ENCODE assay signal across 15 cellular contexts in the genomic region with DNA sequence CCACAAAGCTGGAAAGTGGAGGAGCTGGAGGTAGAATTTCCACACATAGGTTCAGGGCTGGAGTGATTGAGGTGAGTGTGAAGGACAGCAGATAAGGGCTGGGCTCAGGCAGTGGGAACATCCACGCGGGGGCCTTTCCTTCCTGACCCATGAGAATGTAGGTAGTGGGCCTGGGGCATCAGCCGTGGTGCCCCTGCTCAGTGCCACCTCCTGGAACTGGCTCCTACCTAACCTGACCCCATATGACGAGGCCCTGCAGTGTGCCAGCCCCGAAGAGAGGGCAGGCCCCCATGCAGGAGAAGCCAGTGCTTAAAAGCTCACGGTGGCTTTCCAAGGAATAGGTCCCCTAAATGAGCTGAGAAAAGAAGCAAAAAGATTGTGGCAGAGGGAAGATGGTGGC.
"Had no signal": no experiment of that assay in that cellular context is flagged by ENCODE, and none has a peak within 500 bp of the region (broad histone marks: within the 10 kb centered on the region; RNA-seq: fewer than 3 reads in every experiment).

No MANE protein-coding gene starts in this region.

- H3K27ac ChIP-seq: foreskin keratinocyte, hepatocyte, tibial artery had no signal

- H3K4me3 ChIP-seq: hepatocyte, tibial artery had no signal

- H3K4me1 Mint-ChIP-seq: natural killer cell had no signal

- H3K9me3 ChIP-seq: tibial artery had no signal

- H3K4me1 ChIP-seq: foreskin keratinocyte, tibial artery had no signal

- H3K36me3 Mint-ChIP-seq: natural killer cell had no signal

- H3K9me3 Mint-ChIP-seq: dendritic cell treated with granulocyte-macrophage colony-stimulating factor and Interleukin-4, amounts not matched to agents 40 ng/mL and 50 ng/mL, for 4 days; natural killer cell; neural crest cell had no signal

- H3K27me3 ChIP-seq: foreskin keratinocyte, hepatocyte, tibial artery had no signal

- H3K27ac Mint-ChIP-seq: dendritic cell treated with granulocyte-macrophage colony-stimulating factor and Interleukin-4, amounts not matched to agents 40 ng/mL and 50 ng/mL, for 4 days; mesothelial cell of epicardium; natural killer cell had no signal

- H3K4me3 Mint-ChIP-seq: dendritic cell treated with granulocyte-macrophage colony-stimulating factor and Interleukin-4, amounts not matched to agents 40 ng/mL and 50 ng/mL, for 4 days; mesothelial cell of epicardium; natural killer cell; neural crest cell had no signal

- DNase-seq: cerebellar nuclear complex; erythroblast; foreskin keratinocyte; left colon; mammary epithelial cell; natural killer cell; occipital lobe; small intestine; stimulated activated CD4-positive, alpha-beta T cell treated with anti-CD3 and anti-CD28 coated beads, Interleukin-12 subunit alpha, Interleukin-12 subunit beta, amount 100 ng/mL, for 4 hours; stimulated activated naive CD8-positive, alpha-beta T cell treated with anti-CD3 and anti-CD28 coated beads, Interleukin-15, Interleukin-2, amounts not matched to agents 100 U/mL and 50 U/mL, for 24 hours; tibial artery had no signal

- H3K36me3 ChIP-seq: tibial artery had no signal

- ATAC-seq: foreskin keratinocyte; natural killer cell; stimulated activated naive CD8-positive, alpha-beta T cell treated with anti-CD3 and anti-CD28 coated beads, Interleukin-15, Interleukin-2, amounts not matched to agents 100 U/mL and 50 U/mL, for 24 hours had no signal
